8 cellular contexts compared by ENCODE assay signal in genomic region chr11:111631666-111632039, GRCh38. TPM values are rescaled to one million over a fixed set of nuclear protein-coding genes. Genes with fewer than 3 reads are reported as not detected.
DNase-seq lines count a peak whose midpoint lies in the region; ATAC-seq and TF ChIP-seq lines count a peak whose summit lies in the region.

No MANE protein-coding gene starts in this region.

- TF ChIP-seq CTCF in mammary epithelial cell (conservative IDR thresholded peaks at IDR 0.05 in 1 of 2, IDR thresholded peaks at IDR 0.05 in 1 of 2; ENCODE audit: extremely low read depth in 1 of 2, insufficient read depth in 1 of 2, low read depth in 1 of 2, low read length in 2 of 2) = no peak

- WGBS in mammary epithelial cell (ENCODE audit: low coverage, missing lambda C conversion rate) = 50% methylated on average over 3 of the region's 3 CpGs

- peak; percentile 32 for DNase-seq in G401 (ENCODE audit: low spot score)
- peak; percentile 71 for DNase-seq in Karpas-422
- peak; percentile 68 for DNase-seq in mammary epithelial cell
- peak; percentile 63 for DNase-seq in non-pigmented ciliary epithelial cell (ENCODE audit: low read depth)
- no peak for DNase-seq in NAMALWA (ENCODE audit: low spot score)
- DNase-seq in stimulated activated CD4-positive, alpha-beta T cell treated with anti-CD3 and anti-CD28 coated beads, Interleukin-2, amount 100 ng/mL, for 24 hours = no peak
- no peak for DNase-seq in Kasumi-1 (lab: John Stamatoyannopoulos, UW)

- CTCF ChIA-PET in mammary epithelial cell (lab: Charles Lee; ENCODE audit: low non-redundant PET) = interaction anchor here (0.7 kb wide), 1 partner anchor 259 kb away, joined by 3 read pairs; no protein-coding TSS in a partner anchor

- H3K4me1 ChIP-seq in Karpas-422 (ENCODE audit: low read length) (peaks cover 57% of the 10 kb centered on the region), mammary epithelial cell (ENCODE audit: insufficient read depth, low read length) (peaks cover 68% of the 10 kb centered on the region)

- H2AFZ ChIP-seq in Karpas-422 (ENCODE audit: low read length) (no peak overlapping the region), mammary epithelial cell (ENCODE audit: low read depth, low read length) (no peak overlapping the region)

- H3K9ac ChIP-seq in Karpas-422 (ENCODE audit: low read length) (no peak overlapping the region), mammary epithelial cell (ENCODE audit: insufficient read depth, low read length) (no peak overlapping the region)

- H3K27me3 ChIP-seq in Karpas-422 (ENCODE audit: low read length) (no peaks in the 10 kb centered on the region), mammary epithelial cell (ENCODE audit: insufficient read depth, low read length) (no peaks in the 10 kb centered on the region)

- ATAC-seq in HG03520 (IDR thresholded peaks at IDR 0.05; ENCODE audit: unreplicated experiment) = no peak

- H3K4me3 ChIP-seq in Karpas-422 (ENCODE audit: low read length) (no peak overlapping the region), mammary epithelial cell (replicated peaks in 1 of 3; ENCODE audit: insufficient read depth in 1 of 3, low read depth in 2 of 3, low read length in 3 of 3) (no peak overlapping the region)

- no peaks in the 10 kb centered on the region for H4K20me1 ChIP-seq in Karpas-422 (ENCODE audit: insufficient read depth, low read depth, low read length)
- no peaks in the 10 kb centered on the region for H4K20me1 ChIP-seq in mammary epithelial cell (ENCODE audit: insufficient read depth, low read length)

- in situ Hi-C loops in G401 (cut with HindIII; ENCODE audit: low sequenced_read_pairs) = no loop called here
- in situ Hi-C loops in mammary epithelial cell (cut with MboI; ENCODE audit: low sequenced_read_pairs in 2 of 2) = no loop called here

- intact Hi-C loops in mammary epithelial cell (cut with micrococcal nuclease) = loop anchor here (1.0 kb wide), 1 partner anchor 20 kb away; no protein-coding TSS in a partner anchor

- dilution Hi-C loops in mammary epithelial cell (cut with HindIII; ENCODE audit: low sequenced_read_pairs) = no loop called here

- H3K36me3 ChIP-seq in Karpas-422 (ENCODE audit: insufficient read depth, low read length) (peaks cover 42% of the 10 kb centered on the region), mammary epithelial cell (ENCODE audit: insufficient read depth, low read length) (no peaks in the 10 kb centered on the region)

- H3K79me2 ChIP-seq in Karpas-422 (ENCODE audit: low read length) (peaks cover 94% of the 10 kb centered on the region), mammary epithelial cell (ENCODE audit: insufficient read depth, low read length) (peaks cover 14% of the 10 kb centered on the region)

- no peak overlapping the region for H3K4me2 ChIP-seq in Karpas-422 (ENCODE audit: low read depth, low read length, poor library complexity, severe bottlenecking)
- peak overlapping the region; percentile 54 for H3K4me2 ChIP-seq in mammary epithelial cell (ENCODE audit: insufficient read depth, low read depth, low read length)

- no peaks in the 10 kb centered on the region; the same call in 1 of the 2 replicates for H3K9me2 ChIP-seq in Karpas-422 (replicated peaks; ENCODE audit: insufficient read depth, low read length)

- H3K9me3 ChIP-seq in Karpas-422 (ENCODE audit: low read length) = no peaks in the 10 kb centered on the region
- H3K9me3 ChIP-seq in mammary epithelial cell (replicated peaks; ENCODE audit: insufficient read depth, low read length) = no peaks in the 10 kb centered on the region

- peak overlapping the region; percentile 33 for H3K27ac ChIP-seq in Karpas-422 (ENCODE audit: low read length)
- peak overlapping the region; percentile 52 for H3K27ac ChIP-seq in mammary epithelial cell (ENCODE audit: insufficient read depth, low read depth, low read length)

- BruUV-seq in mammary epithelial cell (replicated peaks; lab: Mats Ljungman, UMichigan) = no TSS peak

RNA-seq across cellular contexts. Expression of gene SIK2, which starts 29.4 kb away (rescaled TPM):
- 23.8 and 53.1 TPM in 2 replicates for total RNA-seq in G401 (2014; rRNA removed; shearing (Covaris generic))
- total RNA-seq in Karpas-422 (2014; rRNA removed; shearing (Covaris generic); ENCODE audit: low replicate concordance) = 56.3 and 64.8 TPM in 2 replicates
- total RNA-seq in mammary epithelial cell = 10 to 100 TPM; 15.9 to 17.0 TPM
- 13.7 TPM for polyA plus RNA-seq in mammary epithelial cell
- 24.2 TPM for polyA minus RNA-seq in mammary epithelial cell

Comparison
In these comparisons a context has a peak if more than half of its experiments do, and no peak if none do; other contexts are left out.
1. DNase-seq: peak in G401 (single experiment), Karpas-422 (single experiment), mammary epithelial cell (single experiment) and non-pigmented ciliary epithelial cell (single experiment); none in NAMALWA (single experiment), stimulated activated CD4-positive, alpha-beta T cell treated with anti-CD3 and anti-CD28 coated beads, Interleukin-2, amount 100 ng/mL, for 24 hours (0 of 2) and Kasumi-1 (0 of 2).